ENCODE assay signal across 11 cellular contexts in the genomic region with DNA sequence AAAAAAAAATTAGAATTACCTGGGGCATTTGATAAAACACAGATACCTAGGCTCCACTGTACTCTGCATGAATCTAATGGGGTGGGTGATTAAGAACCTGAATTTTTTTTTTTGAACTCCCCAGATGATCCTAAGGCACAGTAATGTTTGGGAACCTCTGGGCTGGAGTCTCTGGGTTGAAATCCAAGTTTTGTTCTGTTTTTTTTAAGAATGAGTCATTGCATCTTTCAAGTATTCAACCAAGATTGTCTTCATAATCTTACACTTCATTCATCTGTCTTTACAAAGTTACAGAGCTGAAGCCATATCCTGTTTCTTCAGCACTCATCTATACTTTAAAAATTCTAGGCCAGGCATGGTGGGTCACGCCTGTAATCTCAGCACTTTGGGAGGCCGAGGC. TPM values are rescaled to one million over a fixed set of nuclear protein-coding genes. Genes with fewer than 3 reads are reported as not detected.
DNase-seq lines count a peak whose midpoint lies in the region; ATAC-seq and TF ChIP-seq lines count a peak whose summit lies in the region.
"Had no signal": no experiment of that assay in that cellular context is flagged by ENCODE, and none has a peak within 500 bp of the region (broad histone marks: within the 10 kb centered on the region; RNA-seq: fewer than 3 reads in every experiment).

No MANE protein-coding gene starts in this region.

- 79% methylated on average over 2 of the region's 2 CpGs for WGBS in smooth muscle cell (ENCODE audit: low lambda C conversion rate)

- no peaks in the 10 kb centered on the region for H3K9me3 Mint-ChIP-seq in activated CD8-positive, alpha-beta T cell treated with anti-CD3 and anti-CD28 coated beads, Interleukin-2, amount 10 ng/mL, durations not matched to agents 7 days and 5 days (ENCODE audit: insufficient read depth)
- H3K9me3 Mint-ChIP-seq: stimulated activated memory B cell treated with anti-CD40 and anti-IgM and Interleukin-4, amounts not matched to agents 10 μg/mL and 1 μg/mL and 100 μg/mL, for 72 hours had no signal

- peak overlapping the region; percentile 69 for H3K27ac Mint-ChIP-seq in activated CD8-positive, alpha-beta T cell treated with anti-CD3 and anti-CD28 coated beads, Interleukin-2, amount 10 ng/mL, durations not matched to agents 7 days and 5 days

- H3K27me3 Mint-ChIP-seq in activated CD8-positive, alpha-beta T cell treated with anti-CD3 and anti-CD28 coated beads, Interleukin-2, amount 10 ng/mL, durations not matched to agents 7 days and 5 days (ENCODE audit: low read depth): no peaks in the 10 kb centered on the region
- H3K27me3 Mint-ChIP-seq: stimulated activated memory B cell treated with anti-CD40 and anti-IgM and Interleukin-4, amounts not matched to agents 10 μg/mL and 1 μg/mL and 100 μg/mL, for 72 hours had no signal

- no peaks in the 10 kb centered on the region for H3K79me2 ChIP-seq in smooth muscle cell (ENCODE audit: low read depth)

- H3F3A ChIP-seq in smooth muscle cell (ENCODE audit: low read depth): no peaks in the 10 kb centered on the region

- no peaks in the 10 kb centered on the region for H3K9me3 ChIP-seq in BE2C
- no peaks in the 10 kb centered on the region for H3K9me3 ChIP-seq in smooth muscle cell (replicated peaks; ENCODE audit: low read depth)
- H3K9me3 ChIP-seq: upper lobe of left lung had no signal

- CTCF ChIA-PET in activated CD8-positive, alpha-beta T cell treated with anti-CD3 and anti-CD28 coated beads, Interleukin-2, amount 10 ng/mL, durations not matched to agents 7 days and 5 days (lab: Charles Lee): no interaction called here

- no peak overlapping the region for H3K27ac ChIP-seq in smooth muscle cell (ENCODE audit: low read depth)
- H3K27ac ChIP-seq: upper lobe of left lung had no signal

- TF ChIP-seq CTCF in AG10803 (conservative IDR thresholded peaks at IDR 0.05; ENCODE audit: low read length): no peak
- no peak for TF ChIP-seq CTCF in fibroblast of villous mesenchyme (IDR thresholded peaks at IDR 0.05; ENCODE audit: insufficient read depth, low read depth, low read length)
- TF ChIP-seq CTCF in GM13976 (IDR thresholded peaks at IDR 0.05; ENCODE audit: borderline replicate concordance, control extremely low read depth, extremely low read depth, insufficient read depth, missing control alignments): no peak
- no peak for TF ChIP-seq CTCF in BE2C (IDR thresholded peaks at IDR 0.05; ENCODE audit: low read depth, low read length)
- no peak for TF ChIP-seq CTCF in smooth muscle cell (IDR thresholded peaks at IDR 0.05; ENCODE audit: borderline replicate concordance, insufficient read depth, poor library complexity, severe bottlenecking)

- no peak overlapping the region for H3K4me2 ChIP-seq in smooth muscle cell

- H3K9ac ChIP-seq in smooth muscle cell (ENCODE audit: low read depth): no peak overlapping the region

- H3K4me1 ChIP-seq in BE2C: no peaks in the 10 kb centered on the region
- H3K4me1 ChIP-seq in smooth muscle cell (ENCODE audit: low read depth): no peaks in the 10 kb centered on the region

- in situ Hi-C loops in GM13976 (cut with MboI; ENCODE audit: low sequenced_read_pairs, unreplicated experiment): no loop called here

- H3K4me1 Mint-ChIP-seq in activated CD8-positive, alpha-beta T cell treated with anti-CD3 and anti-CD28 coated beads, Interleukin-2, amount 10 ng/mL, durations not matched to agents 7 days and 5 days (ENCODE audit: low read depth): peaks cover 34% of the 10 kb centered on the region

- H4K20me1 ChIP-seq in smooth muscle cell (ENCODE audit: low read depth): no peaks in the 10 kb centered on the region

- no peak for ATAC-seq in activated CD8-positive, alpha-beta T cell treated with anti-CD3 and anti-CD28 coated beads, Interleukin-2, amount 10 ng/mL, durations not matched to agents 7 days and 5 days
- ATAC-seq: stimulated activated memory B cell treated with anti-CD40 and anti-IgM and Interleukin-4, amounts not matched to agents 10 μg/mL and 1 μg/mL and 100 μg/mL, for 72 hours had no signal

- DNase-seq in AG10803 (ENCODE audit: low read depth) (peak; percentile 59), EH (ENCODE audit: low read depth) (peak; percentile 78), fibroblast of villous mesenchyme (ENCODE audit: low read depth) (peak; percentile 35), NCI-H510A treated with DMSO at 0.1 percent for 48 hours (lab: John Stamatoyannopoulos, UW) (no peak), GM13976 (ENCODE audit: low spot score) (no peak), BE2C (no peak), smooth muscle cell (lab: John Stamatoyannopoulos, UW; ENCODE audit: unreplicated experiment) (no peak)
- no peak for DNase-seq in activated CD8-positive, alpha-beta T cell treated with anti-CD3 and anti-CD28 coated beads, Interleukin-2, amount 10 ng/mL, durations not matched to agents 7 days and 5 days
- DNase-seq: NCI-H2227 treated with DMSO at 0.1 percent for 48 hours, upper lobe of left lung had no signal

- H3K36me3 ChIP-seq in BE2C (no peaks in the 10 kb centered on the region), smooth muscle cell (ENCODE audit: low read depth) (no peaks in the 10 kb centered on the region)
- H3K36me3 ChIP-seq: upper lobe of left lung had no signal

- POLR2A ChIA-PET in activated CD8-positive, alpha-beta T cell treated with anti-CD3 and anti-CD28 coated beads, Interleukin-2, amount 10 ng/mL, durations not matched to agents 7 days and 5 days (lab: Charles Lee): interaction anchor here (0.7 to 3.9 kb wide), 2 partner anchors 17 to 53 kb away, joined by 3 to 19 read pairs; a partner anchor contains a TSS

- H3K36me3 Mint-ChIP-seq in activated CD8-positive, alpha-beta T cell treated with anti-CD3 and anti-CD28 coated beads, Interleukin-2, amount 10 ng/mL, durations not matched to agents 7 days and 5 days (ENCODE audit: low read depth): peaks cover 23% of the 10 kb centered on the region

- H3K4me3 Mint-ChIP-seq in activated CD8-positive, alpha-beta T cell treated with anti-CD3 and anti-CD28 coated beads, Interleukin-2, amount 10 ng/mL, durations not matched to agents 7 days and 5 days: no peak overlapping the region
- H3K4me3 Mint-ChIP-seq: stimulated activated memory B cell treated with anti-CD40 and anti-IgM and Interleukin-4, amounts not matched to agents 10 μg/mL and 1 μg/mL and 100 μg/mL, for 72 hours had no signal

- H2AFZ ChIP-seq in smooth muscle cell (ENCODE audit: low read depth): no peak overlapping the region

- H3K4me3 ChIP-seq in AG10803 (ENCODE audit: low read length) (no peak overlapping the region), fibroblast of villous mesenchyme (ENCODE audit: low read depth, low read length) (no peak overlapping the region), BE2C (ENCODE audit: low read depth, low read length) (no peak overlapping the region), smooth muscle cell (no peak overlapping the region)
- H3K4me3 ChIP-seq: upper lobe of left lung had no signal

- no peaks in the 10 kb centered on the region for H3K27me3 ChIP-seq in BE2C
- H3K27me3 ChIP-seq in smooth muscle cell (ENCODE audit: low read depth): no peaks in the 10 kb centered on the region
- H3K27me3 ChIP-seq: upper lobe of left lung had no signal

RNA-seq across cellular contexts. Expression of a gene that starts 52.6 kb away (rescaled TPM):
- total RNA-seq in activated CD8-positive, alpha-beta T cell treated with anti-CD3 and anti-CD28 coated beads, Interleukin-2, amount 10 ng/mL, durations not matched to agents 7 days and 5 days: 10 to 100 TPM; 22.4 to 24.1 TPM
- total RNA-seq in fibroblast of villous mesenchyme (14.7 and 19.6 TPM in 2 replicates), smooth muscle cell (33.5 and 56.0 TPM in 2 replicates)
- polyA plus RNA-seq in BE2C (2012; ENCODE audit: insufficient read depth, insufficient read length, low read depth): 14.3 TPM
- polyA plus RNA-seq in smooth muscle cell: 20.2 and 30.1 TPM in 2 replicates

RNA-seq across cellular contexts. Expression of a gene that starts 54.3 kb away (rescaled TPM):
- 100 to 1,000 TPM; 160 to 161 TPM for total RNA-seq in activated CD8-positive, alpha-beta T cell treated with anti-CD3 and anti-CD28 coated beads, Interleukin-2, amount 10 ng/mL, durations not matched to agents 7 days and 5 days
- 82.1 and 83.3 TPM in 2 replicates for total RNA-seq in fibroblast of villous mesenchyme
- 39.1 TPM for polyA plus RNA-seq in BE2C (2012; ENCODE audit: insufficient read depth, insufficient read length, low read depth)
- 87.9 and 119 TPM in 2 replicates for total RNA-seq in smooth muscle cell
- 79.1 and 105 TPM in 2 replicates for polyA plus RNA-seq in smooth muscle cell

Comparison
In these comparisons a context has a peak if more than half of its experiments do, and no peak if none do; other contexts are left out.
1. DNase-seq: peak in AG10803 (single experiment), EH (single experiment) and fibroblast of villous mesenchyme (single experiment); none in activated CD8-positive, alpha-beta T cell treated with anti-CD3 and anti-CD28 coated beads, Interleukin-2, amount 10 ng/mL, durations not matched to agents 7 days and 5 days (single experiment), NCI-H510A treated with DMSO at 0.1 percent for 48 hours (single experiment), GM13976 (single experiment), BE2C (single experiment) and smooth muscle cell (single experiment).